ENCODE assay signal across 9 cellular contexts in the genomic region with DNA sequence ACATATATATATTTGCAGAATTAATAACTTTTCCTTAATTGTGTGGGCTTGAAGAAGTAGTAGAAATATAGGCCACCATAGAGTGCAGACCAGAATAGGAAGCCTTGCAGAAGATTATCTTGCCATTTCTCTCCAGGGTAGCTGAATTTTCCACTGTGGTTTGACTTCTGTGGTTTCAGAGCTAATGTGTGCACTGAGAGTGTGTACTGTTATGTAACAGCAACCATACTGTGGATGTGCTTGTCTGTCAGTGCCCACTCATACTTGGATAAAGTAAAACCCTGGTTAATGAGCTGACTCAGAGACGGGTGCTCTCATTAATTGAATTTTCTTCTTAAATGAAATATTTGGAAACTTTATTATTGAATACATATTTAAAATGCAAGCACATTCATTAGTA. TPM values are rescaled to one million over a fixed set of nuclear protein-coding genes. Genes with fewer than 3 reads are reported as not detected.
A peak's percentile ranks its signal among the peaks of the same experiment; 100 is the strongest.
DNase-seq lines count a peak whose midpoint lies in the region; ATAC-seq and TF ChIP-seq lines count a peak whose summit lies in the region.
"Had no signal": no experiment of that assay in that cellular context is flagged by ENCODE, and none has a peak within 500 bp of the region (broad histone marks: within the 10 kb centered on the region; RNA-seq: fewer than 3 reads in every experiment).

No MANE protein-coding gene starts in this region.

- TF ChIP-seq CTCF in GM12865 (IDR thresholded peaks at IDR 0.05; ENCODE audit: insufficient read depth, low read depth, low read length, missing control alignments) (no peak), KMS-11 (conservative IDR thresholded peaks at IDR 0.05; ENCODE audit: low read depth, low read length) (no peak), epithelial cell of proximal tubule (conservative IDR thresholded peaks at IDR 0.05; ENCODE audit: low read depth, low read length) (no peak), stomach (IDR thresholded peaks at IDR 0.05) (no peak), endodermal cell (conservative IDR thresholded peaks at IDR 0.05) (no peak), PC-3 (conservative IDR thresholded peaks at IDR 0.05; ENCODE audit: low read depth, low read length) (no peak)

- no peak overlapping the region for H3K9ac ChIP-seq in KMS-11
- no peak overlapping the region for H3K9ac ChIP-seq in endodermal cell (ENCODE audit: extremely low read depth, low read length, poor library complexity, severe bottlenecking)
- H3K9ac ChIP-seq in PC-3 (ENCODE audit: low read length): no peak overlapping the region

- H3K9me3 ChIP-seq in stomach (no peaks in the 10 kb centered on the region), endodermal cell (ENCODE audit: control insufficient read depth, low read length) (no peaks in the 10 kb centered on the region), PC-3 (ENCODE audit: low read length) (no peaks in the 10 kb centered on the region)

- no TSS peak for BruUV-seq in PC-3 (replicated peaks; lab: Mats Ljungman, UMichigan)

- H3K36me3 ChIP-seq in KMS-11 (ENCODE audit: insufficient read depth) (no peaks in the 10 kb centered on the region), stomach (no peaks in the 10 kb centered on the region), endodermal cell (ENCODE audit: control insufficient read depth, insufficient read depth, low read length) (no peaks in the 10 kb centered on the region), PC-3 (ENCODE audit: low read depth, low read length) (no peaks in the 10 kb centered on the region)

- H3K9me3 Mint-ChIP-seq in endodermal cell: peaks cover 7% of the 10 kb centered on the region
- H3K9me3 Mint-ChIP-seq: dendritic cell treated with granulocyte-macrophage colony-stimulating factor and Interleukin-4, amounts not matched to agents 40 ng/mL and 50 ng/mL, for 4 days had no signal

- H3K4me1 ChIP-seq in KMS-11 (ENCODE audit: low read depth, poor library complexity, severe bottlenecking) (peaks cover 10% of the 10 kb centered on the region), stomach (no peaks in the 10 kb centered on the region), endodermal cell (ENCODE audit: control insufficient read depth, insufficient read depth, low read length) (no peaks in the 10 kb centered on the region), PC-3 (ENCODE audit: insufficient read depth, low read length) (no peaks in the 10 kb centered on the region)

- POLR2A ChIA-PET in PC-3 (lab: Charles Lee; ENCODE audit: unreplicated experiment): no interaction called here

- WGBS in stomach, 5 donors: 76 to 86% (median 77%) methylated on average over 1 of the region's 1 CpG
- WGBS in endodermal cell (ENCODE audit: insufficient coverage in 1 of 2, insufficient read length in 1 of 2), 2 experiments: 100% methylated on average over 1 of the region's 1 CpG; no CpG with 5 or more reads in 1 of the 2 experiments

- no peak for TF ChIP-seq POLR2A in stomach (IDR thresholded peaks at IDR 0.05)

- H3K36me3 Mint-ChIP-seq in endodermal cell (ENCODE audit: low read depth): no peaks in the 10 kb centered on the region

- H3K4me2 ChIP-seq in KMS-11 (0 out of 2 replicates have a peak overlapping the region, but pooled peaks have one; percentile 15), PC-3 (ENCODE audit: low read length) (no peak overlapping the region)

- H3K27me3 Mint-ChIP-seq in endodermal cell (ENCODE audit: insufficient read depth): no peaks in the 10 kb centered on the region
- H3K27me3 Mint-ChIP-seq: dendritic cell treated with granulocyte-macrophage colony-stimulating factor and Interleukin-4, amounts not matched to agents 40 ng/mL and 50 ng/mL, for 4 days had no signal

- H3K4me3 ChIP-seq in GM12865 (ENCODE audit: low read depth, low read length) (no peak overlapping the region), KMS-11 (IDR thresholded peaks at IDR 0.05; ENCODE audit: insufficient read depth, low read depth, low read length) (no peak overlapping the region), epithelial cell of proximal tubule (ENCODE audit: low read depth, low read length) (no peak overlapping the region), stomach (no peak overlapping the region), endodermal cell (ENCODE audit: low read length) (no peak overlapping the region), PC-3 (ENCODE audit: low read length) (no peak overlapping the region)

- TF ChIP-seq EP300 in stomach (IDR thresholded peaks at IDR 0.05): no peak

- H3K27ac ChIP-seq in KMS-11 (no peak overlapping the region), stomach (no peak overlapping the region), endodermal cell (ENCODE audit: low read depth, low read length) (no peak overlapping the region), PC-3 (ENCODE audit: low read length) (no peak overlapping the region)

- H4K20me1 ChIP-seq in KMS-11 (ENCODE audit: insufficient read depth) (no peaks in the 10 kb centered on the region), PC-3 (ENCODE audit: low read length) (no peaks in the 10 kb centered on the region)

- peak; percentile 74 for ATAC-seq in GM21515 (IDR thresholded peaks at IDR 0.05; ENCODE audit: unreplicated experiment)
- no peak for ATAC-seq in PC-3

- H3K9me2 ChIP-seq in PC-3 (replicated peaks; ENCODE audit: low read length): no peaks in the 10 kb centered on the region

- H3F3A ChIP-seq in PC-3 (ENCODE audit: low read length, unreplicated experiment): no peaks in the 10 kb centered on the region

- intact Hi-C loops in stomach (cut with DNase I; ENCODE audit: low total_unique reads): no loop called here
- intact Hi-C loops in PC-3 (cut with micrococcal nuclease): no loop called here

- H3K27ac Mint-ChIP-seq in endodermal cell: no peak overlapping the region
- H3K27ac Mint-ChIP-seq: dendritic cell treated with granulocyte-macrophage colony-stimulating factor and Interleukin-4, amounts not matched to agents 40 ng/mL and 50 ng/mL, for 4 days had no signal

- H3K4me3 Mint-ChIP-seq in endodermal cell: no peak overlapping the region
- H3K4me3 Mint-ChIP-seq: dendritic cell treated with granulocyte-macrophage colony-stimulating factor and Interleukin-4, amounts not matched to agents 40 ng/mL and 50 ng/mL, for 4 days had no signal

- peak; percentile 58 for DNase-seq in GM12865 (ENCODE audit: low read depth)
- peak; percentile 12 for DNase-seq in epithelial cell of proximal tubule (ENCODE audit: low read depth)
- no peak for DNase-seq in stomach
- DNase-seq in endodermal cell: no peak
- no peak for DNase-seq in PC-3
- DNase-seq in SHP77 treated with DMSO at 0.1 percent for 48 hours (lab: John Stamatoyannopoulos, UW): no peak

- H3K79me2 ChIP-seq in KMS-11 (ENCODE audit: insufficient read depth, low read depth) (no peaks in the 10 kb centered on the region), PC-3 (ENCODE audit: low read length) (no peaks in the 10 kb centered on the region)

- CTCF ChIA-PET in PC-3 (lab: Charles Lee): no interaction called here

- H2AFZ ChIP-seq in KMS-11 (ENCODE audit: low read depth) (no peak overlapping the region), PC-3 (ENCODE audit: low read length) (no peak overlapping the region)

- H3K27me3 ChIP-seq in KMS-11 (ENCODE audit: insufficient read depth, low read depth) (no peaks in the 10 kb centered on the region), stomach (no peaks in the 10 kb centered on the region), endodermal cell (ENCODE audit: control insufficient read depth, insufficient read depth, low read length, poor library complexity, severe bottlenecking) (no peaks in the 10 kb centered on the region), PC-3 (ENCODE audit: low read length) (0 out of 2 replicates have a peak, but pooled peaks cover 4% of the 10 kb centered on the region)

- H3K4me1 Mint-ChIP-seq in endodermal cell: no peaks in the 10 kb centered on the region

RNA-seq across cellular contexts. Expression of a gene that starts 57.2 kb away (rescaled TPM):
- total RNA-seq in epithelial cell of proximal tubule: 13.8 and 20.6 TPM in 2 replicates
- total RNA-seq in stomach: 10 to 100 TPM; 11.2 to 99.6 (median 18.7) TPM
- 1 to 10 TPM; 7.5 to 9.0 (median 8.0) TPM for polyA plus RNA-seq in stomach
- total RNA-seq in endodermal cell: 10 to 100 TPM; 36.0 to 43.9 TPM
- 28.5 TPM for polyA plus RNA-seq in endodermal cell (2013, experiment 1 of 2)
- 30.3 TPM for polyA plus RNA-seq in endodermal cell (2013, experiment 2 of 2)
- 11.8 and 15.2 TPM in 2 replicates for total RNA-seq in PC-3 (2014; rRNA removed)

Comparison
In these comparisons a context has a peak if more than half of its experiments do, and no peak if none do; other contexts are left out.
1. DNase-seq: peak in GM12865 (single experiment) and epithelial cell of proximal tubule (single experiment); none in stomach (single experiment), endodermal cell (single experiment), PC-3 (single experiment) and SHP77 treated with DMSO at 0.1 percent for 48 hours (single experiment).